Comparison of ENCODE assay signal across 8 cellular contexts in the genomic region with DNA sequence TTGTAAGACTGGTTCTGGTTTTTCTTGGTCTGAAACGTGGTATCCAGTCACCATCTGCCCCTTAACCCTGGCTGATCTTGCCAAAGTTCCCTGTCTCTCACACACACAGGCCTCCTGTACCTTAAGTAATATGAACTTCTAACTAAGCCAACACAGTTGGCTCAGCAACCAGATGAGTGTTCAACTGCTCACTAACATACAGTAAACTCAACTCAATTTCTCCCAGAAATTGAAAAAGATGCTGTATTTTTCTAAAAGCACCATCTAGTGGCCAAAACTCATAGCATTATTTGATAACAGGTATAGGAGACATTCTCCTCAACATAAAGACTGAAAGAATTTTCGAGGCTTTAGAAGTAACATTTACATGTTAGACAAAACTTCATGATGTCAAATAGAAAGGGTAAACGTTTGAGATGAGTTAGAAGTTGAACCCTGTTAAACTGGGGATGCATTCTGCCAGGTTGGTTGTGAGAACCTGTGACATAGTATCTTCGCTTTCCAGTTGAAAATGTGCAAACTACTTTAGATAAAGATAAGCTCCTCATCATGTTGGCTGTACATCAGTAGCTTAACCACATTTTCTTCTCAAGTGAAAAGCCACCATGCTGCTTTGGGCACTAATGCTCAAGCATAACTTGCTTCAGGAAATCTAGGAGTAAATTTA. TPM values are rescaled to one million over a fixed set of nuclear protein-coding genes. Genes with fewer than 3 reads are reported as not detected.
DNase-seq lines count a peak whose midpoint lies in the region; ATAC-seq and TF ChIP-seq lines count a peak whose summit lies in the region.

No MANE protein-coding gene starts in this region.

- no peaks in the 10 kb centered on the region for H3K27me3 ChIP-seq in CD4-positive, alpha-beta memory T cell (ENCODE audit: insufficient read depth, low read length)
- H3K27me3 ChIP-seq in HCT116 (ENCODE audit: insufficient read depth, low read length) (no peaks in the 10 kb centered on the region), SU-DHL-6 (ENCODE audit: low read length) (no peaks in the 10 kb centered on the region)

- H3F3A ChIP-seq in SU-DHL-6 (ENCODE audit: insufficient read depth) = peaks cover 13% of the 10 kb centered on the region; the same call in 1 of the 2 replicates

- H3K4me1 Mint-ChIP-seq in CD4-positive, alpha-beta memory T cell = peaks cover 5 to 10% (median 8%) of the 10 kb centered on the region in 4 donors

- H3K36me3 ChIP-seq in CD4-positive, alpha-beta memory T cell (ENCODE audit: insufficient read depth, low read length) = peaks cover 9% of the 10 kb centered on the region
- H3K36me3 ChIP-seq in HCT116 (ENCODE audit: control insufficient read depth in 1 of 2, insufficient read depth in 2 of 2, low read length in 2 of 2) = peaks cover 14 to 15% of the 10 kb centered on the region in 2 experiments; a peak in 3 of 4 replicates
- 0 out of 2 replicates have a peak, but pooled peaks cover 2% of the 10 kb centered on the region for H3K36me3 ChIP-seq in SU-DHL-6 (ENCODE audit: low read length)

- H4K20me1 ChIP-seq in HCT116 (ENCODE audit: insufficient read depth) = no peaks in the 10 kb centered on the region
- H4K20me1 ChIP-seq in SU-DHL-6 (ENCODE audit: low read depth, low read length) = no peaks in the 10 kb centered on the region

- H3K9me3 Mint-ChIP-seq in CD4-positive, alpha-beta memory T cell = no peaks in the 10 kb centered on the region

- peak in 4 of 5 donors; percentile 28 to 38 (median 32) for DNase-seq in CD4-positive, alpha-beta memory T cell
- DNase-seq in HCT116 (ENCODE audit: low read depth, low spot score) = no peak
- peak; percentile 55 for DNase-seq in fibroblast of the conjunctiva (ENCODE audit: low read depth)
- DNase-seq in putamen (ENCODE audit: low spot score) = peak; percentile 16
- DNase-seq in KG1 (lab: John Stamatoyannopoulos, UW) = no peak

- CTCF ChIA-PET in CD4-positive, alpha-beta memory T cell (lab: Charles Lee; ENCODE audit: partially characterized antibody) = interaction anchor here (0.6 to 5.7 kb wide), 44 partner anchors 9 to 285 kb away, joined by 3 to 75 read pairs (median 4); no protein-coding TSS in a partner anchor
- CTCF ChIA-PET in HCT116 (lab: Charles Lee) = interaction anchor here (0.7 to 3.3 kb wide), 8 partner anchors 8 to 1083 kb away, joined by 3 to 40 read pairs (median 4); no protein-coding TSS in a partner anchor

- peak; percentile 62 for TF ChIP-seq RAD21 in HCT116 (IDR thresholded peaks at IDR 0.05; ENCODE audit: low read depth)

- no peaks in the 10 kb centered on the region for H3K9me2 ChIP-seq in HCT116 (ENCODE audit: insufficient read depth)
- H3K9me2 ChIP-seq in SU-DHL-6 (replicated peaks; ENCODE audit: insufficient read depth, low read length) = no peaks in the 10 kb centered on the region

- peak overlapping the region in 6 of 7 donors; percentile 1 to 83 (median 50) for H3K27ac Mint-ChIP-seq in CD4-positive, alpha-beta memory T cell

- peaks cover 11 to 34% of the 10 kb centered on the region in 2 donors for H3K36me3 Mint-ChIP-seq in CD4-positive, alpha-beta memory T cell

- H3K9me3 ChIP-seq in CD4-positive, alpha-beta memory T cell (ENCODE audit: control insufficient read depth in 1 of 2, low read length in 2 of 2) = no peaks in the 10 kb centered on the region
- H3K9me3 ChIP-seq in HCT116 (ENCODE audit: control insufficient read depth in 1 of 2, insufficient read depth in 1 of 2, low read depth in 1 of 2, low read length in 2 of 2) = no peaks in the 10 kb centered on the region
- no peaks in the 10 kb centered on the region for H3K9me3 ChIP-seq in SU-DHL-6 (ENCODE audit: insufficient read depth, low read length)

- intact Hi-C loops in CD4-positive, alpha-beta memory T cell (cut with micrococcal nuclease) = loop anchor here (1.0 to 10.0 kb wide), 5 partner anchors 50 to 534 kb away; a partner anchor contains a TSS
- intact Hi-C loops in HCT116 (cut with micrococcal nuclease) = loop anchor here (1.0 to 5.0 kb wide), 4 partner anchors 159 to 612 kb away; no protein-coding TSS in a partner anchor

- H2AFZ ChIP-seq in HCT116 (ENCODE audit: low read depth, low read length, poor library complexity, severe bottlenecking) (no peak overlapping the region), SU-DHL-6 (ENCODE audit: low read depth, low read length, severe bottlenecking) (no peak overlapping the region)

- TF ChIP-seq CTCF in HCT116 (IDR thresholded peaks at IDR 0.05 in 2 of 3, conservative IDR thresholded peaks at IDR 0.05 in 1 of 3; ENCODE audit: borderline replicate concordance in 1 of 3, insufficient read depth in 1 of 3, low read depth in 2 of 3, low read length in 2 of 3) (peak; percentile 48 to 80 (median 63); a peak in 5 of 6 replicates), SU-DHL-6 (IDR thresholded peaks at IDR 0.05; ENCODE audit: insufficient read depth, low read length, poor library complexity, severe bottlenecking) (peak; percentile 32)

- no peak overlapping the region for H3K4me2 ChIP-seq in HCT116 (ENCODE audit: low read length)
- H3K4me2 ChIP-seq in SU-DHL-6 (ENCODE audit: low read depth, low read length, poor library complexity, severe bottlenecking) = no peak overlapping the region

- H3K4me3 ChIP-seq in CD4-positive, alpha-beta memory T cell (ENCODE audit: low read length in 2 of 2) = no peak overlapping the region
- H3K4me3 ChIP-seq in HCT116 (replicated peaks in 1 of 2; ENCODE audit: low read depth in 1 of 2, low read length in 2 of 2) = no peak overlapping the region
- H3K4me3 ChIP-seq in SU-DHL-6 (ENCODE audit: insufficient read depth, low read length, poor library complexity, severe bottlenecking) = no peak overlapping the region

- H3K4me1 ChIP-seq in CD4-positive, alpha-beta memory T cell (ENCODE audit: insufficient read depth, low read length) = peaks cover 9% of the 10 kb centered on the region
- no peaks in the 10 kb centered on the region for H3K4me1 ChIP-seq in HCT116 (ENCODE audit: control insufficient read depth in 1 of 2, insufficient read depth in 2 of 2, low read length in 2 of 2)

- H3K27me3 Mint-ChIP-seq in CD4-positive, alpha-beta memory T cell = no peaks in the 10 kb centered on the region

- H3K27ac ChIP-seq in CD4-positive, alpha-beta memory T cell (ENCODE audit: low read depth, low read length) = no peak overlapping the region
- no peak overlapping the region for H3K27ac ChIP-seq in HCT116 (ENCODE audit: low read depth, low read length)
- no peak overlapping the region for H3K27ac ChIP-seq in SU-DHL-6 (ENCODE audit: low read depth, low read length)

- H3K79me2 ChIP-seq in HCT116 (ENCODE audit: insufficient read depth, low read length) (no peaks in the 10 kb centered on the region), SU-DHL-6 (ENCODE audit: insufficient read depth, low read length) (no peaks in the 10 kb centered on the region)

- no peak for TF ChIP-seq POLR2A in HCT116 (IDR thresholded peaks at IDR 0.05; ENCODE audit: borderline replicate concordance, extremely low read depth, insufficient read depth, insufficient read length)

- H3K9ac ChIP-seq in HCT116 (ENCODE audit: low read length) (no peak overlapping the region), SU-DHL-6 (ENCODE audit: low read length) (no peak overlapping the region)

- no peak overlapping the region for H3K4me3 Mint-ChIP-seq in CD4-positive, alpha-beta memory T cell

- ATAC-seq in HCT116 (peak; percentile 63), HG03025 (IDR thresholded peaks at IDR 0.05; ENCODE audit: low FRiP score, unreplicated experiment) (no peak), GM21576 (IDR thresholded peaks at IDR 0.05; ENCODE audit: unreplicated experiment) (no peak)

- RAD21 ChIA-PET in HCT116 (lab: Charles Lee; ENCODE audit: low non-redundant PET in 1 of 2, low total read pairs in 2 of 2, uncharacterized antibody in 2 of 2, unreplicated experiment in 2 of 2) = interaction anchor here in 1 of 2 experiments (0.6 to 0.9 kb wide), 2 partner anchors 159 to 184 kb away, joined by 3 read pairs; no protein-coding TSS in a partner anchor

- POLR2A ChIA-PET in CD4-positive, alpha-beta memory T cell (lab: Charles Lee; ENCODE audit: partially characterized antibody) = interaction anchor here (0.9 to 2.2 kb wide), 4 partner anchors 27 to 95 kb away, joined by 3 to 8 read pairs (median 4); a partner anchor contains a TSS
- POLR2A ChIA-PET in HCT116 (lab: Charles Lee) = interaction anchor here (0.7 kb wide), 1 partner anchor 159 kb away, joined by 3 read pairs; no protein-coding TSS in a partner anchor

- no TSS peak for BruUV-seq in HCT116 (replicated peaks; lab: Mats Ljungman, UMichigan)

TF ChIP-seq in HCT116, 20 proteins besides CTCF, POLR2A, EP300 and RAD21:
- TF ChIP-seq, protein P1, sequence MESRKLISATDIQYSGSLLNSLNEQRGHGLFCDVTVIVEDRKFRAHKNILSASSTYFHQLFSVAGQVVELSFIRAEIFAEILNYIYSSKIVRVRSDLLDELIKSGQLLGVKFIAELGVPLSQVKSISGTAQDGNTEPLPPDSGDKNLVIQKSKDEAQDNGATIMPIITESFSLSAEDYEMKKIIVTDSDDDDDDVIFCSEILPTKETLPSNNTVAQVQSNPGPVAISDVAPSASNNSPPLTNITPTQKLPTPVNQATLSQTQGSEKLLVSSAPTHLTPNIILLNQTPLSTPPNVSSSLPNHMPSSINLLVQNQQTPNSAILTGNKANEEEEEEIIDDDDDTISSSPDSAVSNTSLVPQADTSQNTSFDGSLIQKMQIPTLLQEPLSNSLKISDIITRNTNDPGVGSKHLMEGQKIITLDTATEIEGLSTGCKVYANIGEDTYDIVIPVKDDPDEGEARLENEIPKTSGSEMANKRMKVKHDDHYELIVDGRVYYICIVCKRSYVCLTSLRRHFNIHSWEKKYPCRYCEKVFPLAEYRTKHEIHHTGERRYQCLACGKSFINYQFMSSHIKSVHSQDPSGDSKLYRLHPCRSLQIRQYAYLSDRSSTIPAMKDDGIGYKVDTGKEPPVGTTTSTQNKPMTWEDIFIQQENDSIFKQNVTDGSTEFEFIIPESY (IDR thresholded peaks at IDR 0.05; ENCODE audit: extremely low read depth, insufficient replicate concordance, low read length) = no peak
- no peak for TF ChIP-seq EZH2phosphoT487 (IDR thresholded peaks at IDR 0.05; ENCODE audit: borderline replicate concordance)

RNA-seq across cellular contexts. Expression of a gene that starts 31.2 kb away (rescaled TPM):
- 100 to 1,000 TPM; 353 to 360 TPM for total RNA-seq in CD4-positive, alpha-beta memory T cell
- 100 to 1,000 TPM; 226 to 370 TPM for polyA plus RNA-seq in CD4-positive, alpha-beta memory T cell
- total RNA-seq in HCT116 (2021; ENCODE audit: unreplicated experiment) = 208 TPM
- polyA plus RNA-seq in HCT116 (2012) = 200 and 234 TPM in 2 replicates

Comparison
In these comparisons a context has a peak if more than half of its experiments do, and no peak if none do; other contexts are left out.
1. DNase-seq: peak in CD4-positive, alpha-beta memory T cell (4 of 5), fibroblast of the conjunctiva (single experiment) and putamen (single experiment); none in HCT116 (single experiment) and KG1 (single experiment).